ENCODE assay signal across 8 cellular contexts in genomic region chr10:60237977-60238376, GRCh38.
DNase-seq lines count a peak whose midpoint lies in the region; ATAC-seq, FAIRE-seq and TF ChIP-seq lines count a peak whose summit lies in the region.

No MANE protein-coding gene starts in this region.

- TF ChIP-seq RAD21 in HepG2 (CRISPR knock-in tag; IDR thresholded peaks at IDR 0.05) = no peak

- CTCF ChIA-PET in HepG2 (lab: Yijun Ruan, JAX; ENCODE audit: low intra/inter-chr PET ratio, low total read pairs) = interaction anchor here (0.8 kb wide), 1 partner anchor 197 kb away, joined by 3 read pairs; no protein-coding TSS in a partner anchor

- H3K79me2 ChIP-seq in HepG2 (ENCODE audit: insufficient read depth, low read length) = no peaks in the 10 kb centered on the region

- in situ Hi-C loops in ACHN (cut with HindIII; ENCODE audit: low pct_ligation_motif_present, low pct_unique_long_range_greater_than_20kb, low sequenced_read_pairs) = no loop called here
- in situ Hi-C loops in HepG2 (cut with HindIII; ENCODE audit: extremely low pct_ligation_motif_present, low pct_unique_long_range_greater_than_20kb) = no loop called here

- no peak for TF ChIP-seq EP300 in HepG2 (IDR thresholded peaks at IDR 0.05; ENCODE audit: low read depth in 2 of 2, low read length in 2 of 2)
- TF ChIP-seq EP300 in HepG2 (CRISPR knock-in tag; IDR thresholded peaks at IDR 0.05; ENCODE audit: borderline replicate concordance) = no peak

- no peaks in the 10 kb centered on the region for H3K36me3 ChIP-seq in bronchial epithelial cell (ENCODE audit: control insufficient read depth, insufficient read depth, low read length)
- no peaks in the 10 kb centered on the region for H3K36me3 ChIP-seq in HepG2 (replicated peaks in 1 of 2; ENCODE audit: control insufficient read depth in 1 of 2, insufficient read depth in 2 of 2, low read length in 2 of 2)

- no peak overlapping the region for H2AFZ ChIP-seq in HepG2 (ENCODE audit: low read length)

- H3K4me3 ChIP-seq in bronchial epithelial cell (ENCODE audit: low read depth, low read length) = no peak overlapping the region
- no peak overlapping the region for H3K4me3 ChIP-seq in HepG2 (replicated peaks in 1 of 3; ENCODE audit: insufficient read depth in 1 of 3, low read depth in 2 of 3, low read length in 3 of 3)

- FAIRE-seq in bronchial epithelial cell (lab: Jason Lieb, UNC) (no peak), HepG2 (lab: Jason Lieb, UNC) (no peak)

- H3K4me1 ChIP-seq in HepG2 (ENCODE audit: insufficient read depth, low read length) = no peaks in the 10 kb centered on the region

- no peak overlapping the region for H3K4me2 ChIP-seq in HepG2 (ENCODE audit: low read depth, low read length)

- H4K20me1 ChIP-seq in HepG2 (ENCODE audit: insufficient read depth, low read length) = no peaks in the 10 kb centered on the region

- H3K9ac ChIP-seq in HepG2 (ENCODE audit: insufficient read depth, low read depth, low read length) = no peak overlapping the region

- H3K9me3 ChIP-seq in HepG2 (ENCODE audit: low read length) = no peaks in the 10 kb centered on the region

- no TSS peak for BruUV-seq in HepG2 (replicated peaks; lab: Mats Ljungman, UMichigan)

- POLR2A ChIA-PET in HepG2 (lab: Yijun Ruan, JAX) = no interaction called here

- no peak overlapping the region for H3K27ac ChIP-seq in HepG2 (ENCODE audit: extremely low read length, insufficient read depth, low read length)

- peak; percentile 14 for ATAC-seq in GM18909 (IDR thresholded peaks at IDR 0.05; ENCODE audit: poor library complexity, unreplicated experiment)
- ATAC-seq in HG03442 (IDR thresholded peaks at IDR 0.05; ENCODE audit: unreplicated experiment) = peak; percentile 41
- no peak for ATAC-seq in HepG2

- DNase-seq in AG08396 (ENCODE audit: low spot score) = peak; percentile 8
- DNase-seq in bronchial epithelial cell (ENCODE audit: low read depth) = peak; percentile 65
- DNase-seq in DMS79 treated with DMSO at 0.1 percent for 48 hours (lab: John Stamatoyannopoulos, UW) = no peak
- DNase-seq in ACHN = no peak
- no peak for DNase-seq in amygdala (lab: John Stamatoyannopoulos, UW)
- no peak for DNase-seq in HepG2 (ENCODE audit: low spot score)

- no peak for TF ChIP-seq POLR2A in HepG2 (IDR thresholded peaks at IDR 0.05; ENCODE audit: insufficient read depth in 1 of 2, low read depth in 2 of 2, low read length in 2 of 2)

- no peak for TF ChIP-seq CTCF in bronchial epithelial cell (IDR thresholded peaks at IDR 0.05; ENCODE audit: insufficient read depth, low read length, severe bottlenecking)
- TF ChIP-seq CTCF in HepG2 (CRISPR knock-in tag; IDR thresholded peaks at IDR 0.05) = no peak

- no peaks in the 10 kb centered on the region for H3K27me3 ChIP-seq in bronchial epithelial cell (ENCODE audit: control insufficient read depth, insufficient read depth, low read length)
- no peaks in the 10 kb centered on the region for H3K27me3 ChIP-seq in HepG2 (ENCODE audit: control insufficient read depth in 1 of 2, insufficient read depth in 2 of 2, low read length in 2 of 2)

- WGBS in HepG2 (ENCODE audit: low lambda C conversion rate) = 14% methylated on average over 4 of the region's 5 CpGs

- intact Hi-C loops in HepG2 (cut with micrococcal nuclease; ENCODE audit: unreplicated experiment) = no loop called here

TF ChIP-seq in HepG2, 621 proteins besides CTCF, POLR2A, EP300 and RAD21 (continues in another document):
- TF ChIP-seq ZNF350 (CRISPR knock-in tag; IDR thresholded peaks at IDR 0.05; ENCODE audit: borderline replicate concordance, low read depth) (no peak), ZNF318 (CRISPR knock-in tag; IDR thresholded peaks at IDR 0.05) (no peak), SRSF9 (IDR thresholded peaks at IDR 0.05; ENCODE audit: borderline replicate concordance, insufficient read depth, low read depth, low read length, poor library complexity, severe bottlenecking) (no peak), ATF5 (CRISPR knock-in tag; IDR thresholded peaks at IDR 0.05; ENCODE audit: low read depth) (no peak), MYNN (CRISPR knock-in tag; IDR thresholded peaks at IDR 0.05; ENCODE audit: low read depth) (no peak), SP140L (CRISPR knock-in tag; IDR thresholded peaks at IDR 0.05; ENCODE audit: borderline replicate concordance) (no peak), REXO4 (CRISPR knock-in tag; IDR thresholded peaks at IDR 0.05; ENCODE audit: borderline replicate concordance) (no peak), NCOA1 (CRISPR knock-in tag; IDR thresholded peaks at IDR 0.05) (no peak), ZNF720 (CRISPR knock-in tag; IDR thresholded peaks at IDR 0.05) (no peak), ZBTB43 (CRISPR knock-in tag; conservative IDR thresholded peaks at IDR 0.05) (no peak)

Comparison
In these comparisons a context has a peak if more than half of its experiments do, and no peak if none do; other contexts are left out.
1. DNase-seq: peak in AG08396 (single experiment) and bronchial epithelial cell (single experiment); none in DMS79 treated with DMSO at 0.1 percent for 48 hours (single experiment), ACHN (single experiment), amygdala (0 of 56) and HepG2 (single experiment).